Comparison of ENCODE assay signal across 22 cellular contexts in the genomic region with DNA sequence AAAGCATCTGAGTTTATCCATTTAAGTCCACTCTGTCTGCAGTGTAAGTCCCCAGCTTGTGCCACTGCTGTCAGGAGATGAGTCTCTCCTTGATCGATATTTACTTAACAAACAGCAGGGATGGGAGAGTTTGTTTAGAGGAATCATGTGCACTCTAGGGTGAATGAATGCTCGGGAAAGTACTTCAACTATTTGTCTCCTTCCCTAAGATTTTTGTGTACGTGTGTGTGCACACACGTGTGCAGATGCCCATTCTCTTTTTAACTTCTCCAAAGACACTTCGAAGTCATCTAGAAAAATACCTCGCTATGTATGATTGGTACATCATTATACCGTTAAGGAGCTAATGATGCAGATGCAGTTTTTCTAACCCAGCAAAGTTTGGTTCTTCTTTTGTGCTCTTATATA. TPM values are rescaled to one million over a fixed set of nuclear protein-coding genes. Genes with fewer than 3 reads are reported as not detected.
A peak's percentile ranks its signal among the peaks of the same experiment; 100 is the strongest.
DNase-seq lines count a peak whose midpoint lies in the region; ATAC-seq and TF ChIP-seq lines count a peak whose summit lies in the region.
"Had no signal": no experiment of that assay in that cellular context is flagged by ENCODE, and none has a peak within 500 bp of the region (broad histone marks: within the 10 kb centered on the region; RNA-seq: fewer than 3 reads in every experiment).

No MANE protein-coding gene starts in this region.

- no peak overlapping the region for H3K4me2 ChIP-seq in OCI-LY7 (ENCODE audit: low read length)

- 49% methylated on average over 7 of the region's 7 CpGs for WGBS in liver
- 50 to 52% methylated on average over 7 of the region's 7 CpGs for WGBS in thyroid gland, 2 donors

- intact Hi-C loops in left cardiac atrium (cut with DNase I), result loop anchor here in 1 of 2 donors (5.0 kb wide), 1 partner anchor 37 kb away; no protein-coding TSS in a partner anchor
- intact Hi-C loops in thyroid gland (cut with DNase I), result no loop called here
- intact Hi-C loops in OCI-LY7 (cut with micrococcal nuclease; ENCODE audit: unreplicated experiment), result no loop called here

- H3K27ac ChIP-seq in right atrium auricular region (peak overlapping the region; percentile 78 to 90), angular gyrus (ENCODE audit: low read depth, low read length) (peak overlapping the region; percentile 27), liver (ENCODE audit: low read depth in 1 of 2, low read length in 2 of 2) (peak overlapping the region; percentile 4 to 34), thyroid gland (peak overlapping the region; percentile 6 to 43 (median 36)), OCI-LY7 (ENCODE audit: low read depth, low read length, poor library complexity, severe bottlenecking) (no peak overlapping the region)
- H3K27ac ChIP-seq: prostate gland, upper lobe of left lung had no signal

- H3K79me2 ChIP-seq in OCI-LY7 (ENCODE audit: insufficient read depth, low read depth, low read length), result no peaks in the 10 kb centered on the region

- CTCF ChIA-PET in OCI-LY7 (lab: Charles Lee; ENCODE audit: unreplicated experiment), result no interaction called here

- H3K9me3 ChIP-seq in right atrium auricular region (no peaks in the 10 kb centered on the region), liver (ENCODE audit: control insufficient read depth in 4 of 4, low read length in 3 of 4) (no peaks in the 10 kb centered on the region), thyroid gland (no peaks in the 10 kb centered on the region), OCI-LY7 (ENCODE audit: low read length) (no peaks in the 10 kb centered on the region)
- H3K9me3 ChIP-seq: BE2C, prostate gland, upper lobe of left lung had no signal

- no peak overlapping the region for H3K4me3 ChIP-seq in right atrium auricular region
- no peak overlapping the region for H3K4me3 ChIP-seq in liver (ENCODE audit: low read depth in 1 of 3, low read length in 3 of 3)
- no peak overlapping the region for H3K4me3 ChIP-seq in thyroid gland (replicated peaks in 1 of 3)
- no peak overlapping the region for H3K4me3 ChIP-seq in OCI-LY7 (ENCODE audit: low read depth, low read length, poor library complexity, severe bottlenecking)
- H3K4me3 ChIP-seq: prostate gland, upper lobe of left lung had no signal

- H3K36me3 ChIP-seq in right atrium auricular region (no peaks in the 10 kb centered on the region), liver (ENCODE audit: control insufficient read depth in 4 of 4, insufficient read depth in 3 of 4, low read depth in 1 of 4, low read length in 3 of 4) (peaks cover 3 to 38% (median 11%) of the 10 kb centered on the region in 4 donors), thyroid gland (no peaks in the 10 kb centered on the region), OCI-LY7 (ENCODE audit: insufficient read depth, low read length) (no peaks in the 10 kb centered on the region)
- H3K36me3 ChIP-seq: prostate gland, upper lobe of left lung had no signal

- no peak overlapping the region for H2AFZ ChIP-seq in OCI-LY7 (ENCODE audit: low read length)

- POLR2A ChIA-PET in OCI-LY7 (lab: Charles Lee), result no interaction called here

- DNase-seq in right atrium auricular region (ENCODE audit: low spot score), result no peak
- no peak for DNase-seq in left cardiac atrium
- no peak for DNase-seq in thyroid gland
- no peak for DNase-seq in CD1c-positive myeloid dendritic cell (ENCODE audit: extremely low spot score)
- no peak for DNase-seq in NOMO-1 (lab: John Stamatoyannopoulos, UW; ENCODE audit: unreplicated experiment in 2 of 2)
- no peak for DNase-seq in OCI-LY7 (ENCODE audit: low spot score)
- DNase-seq: activated CD4-positive, alpha-beta memory T cell treated with anti-CD3 and anti-CD28 coated beads, Interleukin-2, amount 10 ng/mL, durations not matched to agents 7 days and 5 days; amniotic stem cell; BE2C; CD8-positive, alpha-beta memory T cell; effector CD4-positive, alpha-beta T cell; Kasumi-1; NCI-H1436; SHP77; upper lobe of left lung had no signal

- ATAC-seq in left cardiac atrium, result no peak
- ATAC-seq: activated T-helper 17 cell treated with anti-CD3 and anti-CD28 coated beads, Interleukin-2, amount 50 U/mL, for 72 hours; HCT116; stimulated activated effector memory CD8-positive, alpha-beta T cell treated with anti-CD3 and anti-CD28 coated beads, Interleukin-12 subunit alpha, Interleukin-12 subunit beta, amount 100 ng/mL, for 72 hours had no signal

- no peak for TF ChIP-seq POLR2A in thyroid gland (IDR thresholded peaks at IDR 0.05)

- H3K27me3 ChIP-seq in right atrium auricular region (no peaks in the 10 kb centered on the region), liver (ENCODE audit: control insufficient read depth in 4 of 4, insufficient read depth in 4 of 4, low read length in 3 of 4) (no peaks in the 10 kb centered on the region), thyroid gland (no peaks in the 10 kb centered on the region)
- H3K27me3 ChIP-seq: BE2C, upper lobe of left lung had no signal

- H3K4me1 ChIP-seq in right atrium auricular region, result peaks cover 0 to 25% of the 10 kb centered on the region in 2 donors
- H3K4me1 ChIP-seq in liver (ENCODE audit: control insufficient read depth in 4 of 4, insufficient read depth in 4 of 4, low read length in 3 of 4), result peaks cover 7 to 76% (median 55%) of the 10 kb centered on the region in 4 donors
- peaks cover 39 to 49% of the 10 kb centered on the region in 2 donors for H3K4me1 ChIP-seq in thyroid gland
- H3K4me1 ChIP-seq in OCI-LY7 (ENCODE audit: insufficient read depth, low read length, poor library complexity, severe bottlenecking), result no peaks in the 10 kb centered on the region
- H3K4me1 ChIP-seq: prostate gland, upper lobe of left lung had no signal

- no TSS peak for BruUV-seq in OCI-LY7 (replicated peaks; lab: Mats Ljungman, UMichigan)

- no peak for TF ChIP-seq RAD21 in liver (IDR thresholded peaks at IDR 0.05)

- no peaks in the 10 kb centered on the region for H4K20me1 ChIP-seq in OCI-LY7 (ENCODE audit: insufficient read depth, low read length)

- TF ChIP-seq CTCF in right atrium auricular region (IDR thresholded peaks at IDR 0.05) (no peak), liver (IDR thresholded peaks at IDR 0.05; ENCODE audit: low read depth, low read length, missing input control) (no peak), thyroid gland (IDR thresholded peaks at IDR 0.05) (no peak), OCI-LY7 (conservative IDR thresholded peaks at IDR 0.05; ENCODE audit: low read length) (no peak)

- H3K9me2 ChIP-seq in OCI-LY7 (ENCODE audit: insufficient read depth, low read length), result no peaks in the 10 kb centered on the region

- no peak overlapping the region for H3K9ac ChIP-seq in liver (ENCODE audit: low read depth in 1 of 2, low read length in 2 of 2)

TF ChIP-seq in liver, 16 proteins besides CTCF, POLR2A, EP300 and RAD21:
- no peak for TF ChIP-seq NR2F2 (IDR thresholded peaks at IDR 0.05)
- peak; percentile 27 to 31 for TF ChIP-seq HNF4A (conservative IDR thresholded peaks at IDR 0.05)
- no peak for TF ChIP-seq HNF4G (IDR thresholded peaks at IDR 0.05)
- no peak for TF ChIP-seq FOXA1 (IDR thresholded peaks at IDR 0.05)
- TF ChIP-seq YY1 (IDR thresholded peaks at IDR 0.05), result no peak
- TF ChIP-seq FOXA2 (IDR thresholded peaks at IDR 0.05), result peak; percentile 33
- TF ChIP-seq GABPA (IDR thresholded peaks at IDR 0.05 in 1 of 2, conservative IDR thresholded peaks at IDR 0.05 in 1 of 2), result no peak
- no peak for TF ChIP-seq REST (IDR thresholded peaks at IDR 0.05)
- peak; percentile 55 to 60 for TF ChIP-seq RXRA (IDR thresholded peaks at IDR 0.05)
- no peak for TF ChIP-seq TAF1 (conservative IDR thresholded peaks at IDR 0.05)
- no peak for TF ChIP-seq EGR1 (IDR thresholded peaks at IDR 0.05; ENCODE audit: low read depth in 2 of 2)
- peak; percentile 34 for TF ChIP-seq MAX (IDR thresholded peaks at IDR 0.05)

RNA-seq across cellular contexts. Expression of gene PROX1, which starts 41.2 kb away (rescaled TPM):
- total RNA-seq in right atrium auricular region (10 to 100 TPM; 39.7 to 46.5 TPM), left cardiac atrium (10 to 100 TPM; 59.5 to 77.9 TPM), liver (100 to 1,000 TPM in 1 of 2 donors, 10 to 100 TPM in 1; 23.2 to 101 TPM), thyroid gland (10 to 100 TPM; 34.6 to 51.3 (median 38.4) TPM), OCI-LY7 (2022) (not detected in 2 replicates)
- polyA plus RNA-seq in liver, result 10 to 100 TPM; 18.3 to 39.4 TPM
- not detected in 2 replicates for total RNA-seq in OCI-LY7 (2014; rRNA removed; shearing (Covaris generic))
- total RNA-seq: CD8-positive, alpha-beta memory T cell; G401 had no signal
- polyA plus RNA-seq: CD8-positive, alpha-beta memory T cell had no signal

Comparison
In these comparisons a context has a peak if more than half of its experiments do, and no peak if none do; other contexts are left out.
1. RNA of gene PROX1, which starts 41.2 kb away (total RNA-seq): 23.2 to 101 TPM in liver, 59.5 to 77.9 TPM in left cardiac atrium, 39.7 to 46.5 TPM in right atrium auricular region and 34.6 to 51.3 TPM in thyroid gland; not detected in OCI-LY7; every median in the first group is over 10 times any median in the second.